In genomic region chr10:26468691-26469090, GRCh38 we compare ENCODE assay signal across 1 cellular context.
TF ChIP-seq lines count a peak whose summit lies in the region.

No MANE protein-coding gene starts in this region.

TF ChIP-seq in HepG2, 621 proteins besides CTCF, POLR2A, EP300 and RAD21 (continued from another document):
- TF ChIP-seq, protein P1, sequence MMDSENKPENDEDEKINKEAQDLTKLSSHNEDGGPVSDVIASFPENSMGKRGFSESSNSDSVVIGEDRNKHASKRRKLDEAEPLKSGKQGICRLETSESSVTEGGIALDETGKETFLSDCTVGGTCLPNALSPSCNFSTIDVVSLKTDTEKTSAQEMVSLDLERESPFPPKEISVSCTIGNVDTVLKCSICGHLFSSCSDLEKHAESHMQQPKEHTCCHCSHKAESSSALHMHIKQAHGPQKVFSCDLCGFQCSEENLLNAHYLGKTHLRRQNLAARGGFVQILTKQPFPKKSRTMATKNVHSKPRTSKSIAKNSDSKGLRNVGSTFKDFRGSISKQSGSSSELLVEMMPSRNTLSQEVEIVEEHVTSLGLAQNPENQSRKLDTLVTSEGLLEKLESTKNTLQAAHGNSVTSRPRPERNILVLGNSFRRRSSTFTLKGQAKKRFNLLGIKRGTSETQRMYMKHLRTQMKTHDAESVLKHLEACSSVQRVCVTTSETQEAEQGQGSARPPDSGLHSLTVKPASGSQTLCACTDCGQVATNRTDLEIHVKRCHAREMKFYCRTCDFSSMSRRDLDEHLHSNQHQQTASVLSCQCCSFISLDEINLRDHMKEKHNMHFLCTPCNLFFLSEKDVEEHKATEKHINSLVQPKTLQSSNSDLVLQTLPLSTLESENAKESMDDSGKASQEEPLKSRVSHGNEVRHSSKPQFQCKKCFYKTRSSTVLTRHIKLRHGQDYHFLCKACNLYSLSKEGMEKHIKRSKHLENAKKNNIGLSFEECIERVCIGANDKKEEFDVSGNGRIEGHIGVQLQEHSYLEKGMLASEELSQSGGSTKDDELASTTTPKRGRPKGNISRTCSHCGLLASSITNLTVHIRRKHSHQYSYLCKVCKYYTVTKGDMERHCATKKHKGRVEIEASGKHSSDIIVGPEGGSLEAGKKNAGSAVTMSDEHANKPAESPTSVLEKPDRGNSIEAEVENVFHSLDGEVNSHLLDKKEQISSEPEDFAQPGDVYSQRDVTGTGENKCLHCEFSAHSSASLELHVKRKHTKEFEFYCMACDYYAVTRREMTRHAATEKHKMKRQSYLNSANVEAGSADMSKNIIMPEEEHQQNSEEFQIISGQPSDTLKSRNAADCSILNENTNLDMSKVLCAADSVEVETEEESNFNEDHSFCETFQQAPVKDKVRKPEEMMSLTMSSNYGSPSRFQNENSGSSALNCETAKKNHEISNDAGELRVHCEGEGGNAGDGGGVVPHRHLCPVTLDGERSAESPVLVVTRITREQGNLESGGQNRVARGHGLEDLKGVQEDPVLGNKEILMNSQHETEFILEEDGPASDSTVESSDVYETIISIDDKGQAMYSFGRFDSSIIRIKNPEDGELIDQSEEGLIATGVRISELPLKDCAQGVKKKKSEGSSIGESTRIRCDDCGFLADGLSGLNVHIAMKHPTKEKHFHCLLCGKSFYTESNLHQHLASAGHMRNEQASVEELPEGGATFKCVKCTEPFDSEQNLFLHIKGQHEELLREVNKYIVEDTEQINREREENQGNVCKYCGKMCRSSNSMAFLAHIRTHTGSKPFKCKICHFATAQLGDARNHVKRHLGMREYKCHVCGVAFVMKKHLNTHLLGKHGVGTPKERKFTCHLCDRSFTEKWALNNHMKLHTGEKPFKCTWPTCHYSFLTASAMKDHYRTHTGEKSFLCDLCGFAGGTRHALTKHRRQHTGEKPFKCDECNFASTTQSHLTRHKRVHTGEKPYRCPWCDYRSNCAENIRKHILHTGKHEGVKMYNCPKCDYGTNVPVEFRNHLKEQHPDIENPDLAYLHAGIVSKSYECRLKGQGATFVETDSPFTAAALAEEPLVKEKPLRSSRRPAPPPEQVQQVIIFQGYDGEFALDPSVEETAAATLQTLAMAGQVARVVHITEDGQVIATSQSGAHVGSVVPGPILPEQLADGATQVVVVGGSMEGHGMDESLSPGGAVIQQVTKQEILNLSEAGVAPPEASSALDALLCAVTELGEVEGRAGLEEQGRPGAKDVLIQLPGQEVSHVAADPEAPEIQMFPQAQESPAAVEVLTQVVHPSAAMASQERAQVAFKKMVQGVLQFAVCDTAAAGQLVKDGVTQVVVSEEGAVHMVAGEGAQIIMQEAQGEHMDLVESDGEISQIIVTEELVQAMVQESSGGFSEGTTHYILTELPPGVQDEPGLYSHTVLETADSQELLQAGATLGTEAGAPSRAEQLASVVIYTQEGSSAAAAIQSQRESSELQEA (CRISPR knock-in tag; IDR thresholded peaks at IDR 0.05; ENCODE audit: not compliant biosample characterization): no peak
- TF ChIP-seq FOXJ3 (CRISPR knock-in tag; IDR thresholded peaks at IDR 0.05; ENCODE audit: borderline replicate concordance): no peak
- no peak for TF ChIP-seq ZNF552 (CRISPR knock-in tag; IDR thresholded peaks at IDR 0.05; ENCODE audit: borderline replicate concordance)
- TF ChIP-seq ZFAT (CRISPR knock-in tag; conservative IDR thresholded peaks at IDR 0.05): no peak
- no peak for TF ChIP-seq ZNF33A (CRISPR knock-in tag; IDR thresholded peaks at IDR 0.05; ENCODE audit: borderline replicate concordance)
- TF ChIP-seq DNMT3B (CRISPR knock-in tag; conservative IDR thresholded peaks at IDR 0.05): no peak
- TF ChIP-seq, protein P2, sequence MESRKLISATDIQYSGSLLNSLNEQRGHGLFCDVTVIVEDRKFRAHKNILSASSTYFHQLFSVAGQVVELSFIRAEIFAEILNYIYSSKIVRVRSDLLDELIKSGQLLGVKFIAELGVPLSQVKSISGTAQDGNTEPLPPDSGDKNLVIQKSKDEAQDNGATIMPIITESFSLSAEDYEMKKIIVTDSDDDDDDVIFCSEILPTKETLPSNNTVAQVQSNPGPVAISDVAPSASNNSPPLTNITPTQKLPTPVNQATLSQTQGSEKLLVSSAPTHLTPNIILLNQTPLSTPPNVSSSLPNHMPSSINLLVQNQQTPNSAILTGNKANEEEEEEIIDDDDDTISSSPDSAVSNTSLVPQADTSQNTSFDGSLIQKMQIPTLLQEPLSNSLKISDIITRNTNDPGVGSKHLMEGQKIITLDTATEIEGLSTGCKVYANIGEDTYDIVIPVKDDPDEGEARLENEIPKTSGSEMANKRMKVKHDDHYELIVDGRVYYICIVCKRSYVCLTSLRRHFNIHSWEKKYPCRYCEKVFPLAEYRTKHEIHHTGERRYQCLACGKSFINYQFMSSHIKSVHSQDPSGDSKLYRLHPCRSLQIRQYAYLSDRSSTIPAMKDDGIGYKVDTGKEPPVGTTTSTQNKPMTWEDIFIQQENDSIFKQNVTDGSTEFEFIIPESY (CRISPR knock-in tag; IDR thresholded peaks at IDR 0.05): no peak
- no peak for TF ChIP-seq ZNF549 (CRISPR knock-in tag; IDR thresholded peaks at IDR 0.05)
- no peak for TF ChIP-seq ZNF180 (CRISPR knock-in tag; IDR thresholded peaks at IDR 0.05; ENCODE audit: borderline replicate concordance, low read depth)
